Comparison of ENCODE assay signal across 8 cellular contexts in genomic region chr17:7856840-7857723, GRCh38. TPM values are rescaled to one million over a fixed set of nuclear protein-coding genes. Genes with fewer than 3 reads are reported as not detected.
DNase-seq lines count a peak whose midpoint lies in the region; ATAC-seq and TF ChIP-seq lines count a peak whose summit lies in the region.

Gene NAA38 (minus strand): TSS chr17:7857559. CDS start chr17:7857463, 96 bp downstream.

- peak within 1 kb of the TSS; percentile 98 for H3K27ac ChIP-seq in WERI-Rb-1
- peak within 1 kb of the TSS; percentile 76 to 99 (median 95) for H3K27ac ChIP-seq in spleen

- peak in 1 of 3 donors; percentile 46 for TF ChIP-seq POLR2A in spleen (IDR thresholded peaks at IDR 0.05)

- peaks cover 29 to 70% (median 47%) of the 10 kb centered on the region in 6 donors for H3K4me1 ChIP-seq in spleen

- H3K36me3 ChIP-seq in WERI-Rb-1 (peaks cover 25% of the 10 kb centered on the region), spleen (peaks cover 0 to 59% (median 23%) of the 10 kb centered on the region in 6 donors)

- TF ChIP-seq CTCF in WERI-Rb-1 (IDR thresholded peaks at IDR 0.05; ENCODE audit: low read depth, low read length) (peak; percentile 65), cardiac fibroblast (IDR thresholded peaks at IDR 0.05; ENCODE audit: low read depth, low read length) (peak; percentile 42), spleen (IDR thresholded peaks at IDR 0.05 in 8 of 11, conservative IDR thresholded peaks at IDR 0.05 in 3 of 11) (peak in 10 of 11 experiments; percentile 6 to 69 (median 52))

- intact Hi-C loops in spleen (cut with DNase I; ENCODE audit: low total_unique reads): no loop called here

- DNase-seq in AG08395 (ENCODE audit: low spot score) (peak; percentile 97), NCI-H2196 treated with DMSO at 0.1 percent for 48 hours (lab: John Stamatoyannopoulos, UW; ENCODE audit: unreplicated experiment) (peak; percentile 92), WERI-Rb-1 (peak; percentile 97), cardiac fibroblast (ENCODE audit: low read depth in 2 of 2) (peak; percentile 100), inferior parietal cortex (ENCODE audit: extremely low spot score) (peak; percentile 98), spleen (peak; percentile 97)

- ATAC-seq in GM18873 (IDR thresholded peaks at IDR 0.05; ENCODE audit: low FRiP score, unreplicated experiment): peak; percentile 73
- peak; percentile 58 for ATAC-seq in HG03139 (IDR thresholded peaks at IDR 0.05; ENCODE audit: unreplicated experiment)

- H3K4me3 ChIP-seq in WERI-Rb-1 (ENCODE audit: low read depth, low read length) (peak within 1 kb of the TSS; percentile 88), cardiac fibroblast (replicated peaks in 1 of 2; ENCODE audit: low read depth in 2 of 2, low read length in 2 of 2) (peak within 1 kb of the TSS; percentile 70 to 80), spleen (peak within 1 kb of the TSS; percentile 43 to 80 (median 71))

- H3K27me3 ChIP-seq in WERI-Rb-1 (ENCODE audit: insufficient read depth, low read depth, severe bottlenecking) (no peaks in the 10 kb centered on the region), spleen (replicated peaks in 1 of 7) (no peaks in the 10 kb centered on the region)

- 0 to 1% (median 0%) methylated on average over 53 to 62 of the region's 62 CpGs for WGBS in spleen, 5 donors

- H3K9me3 ChIP-seq in WERI-Rb-1 (ENCODE audit: severe bottlenecking): no peaks in the 10 kb centered on the region
- no peaks in the 10 kb centered on the region for H3K9me3 ChIP-seq in spleen

RNA-seq across cellular contexts. Expression of gene NAA38, which starts in this region (rescaled TPM):
- total RNA-seq in spleen: 100 to 1,000 TPM in 1 of 7 donors, 10 to 100 TPM in 6; 51.0 to 111 (median 56.9) TPM
- polyA plus RNA-seq in spleen: 100 to 1,000 TPM; 119 to 185 (median 182) TPM

Comparison
In these comparisons a context has a peak if more than half of its experiments do, and no peak if none do; other contexts are left out.
1. Peak in every context shown above with its lines: DNase-seq, ATAC-seq, H3K4me3 ChIP-seq and H3K27ac ChIP-seq.